Comparison of ENCODE assay signal across 8 cellular contexts in the genomic region with DNA sequence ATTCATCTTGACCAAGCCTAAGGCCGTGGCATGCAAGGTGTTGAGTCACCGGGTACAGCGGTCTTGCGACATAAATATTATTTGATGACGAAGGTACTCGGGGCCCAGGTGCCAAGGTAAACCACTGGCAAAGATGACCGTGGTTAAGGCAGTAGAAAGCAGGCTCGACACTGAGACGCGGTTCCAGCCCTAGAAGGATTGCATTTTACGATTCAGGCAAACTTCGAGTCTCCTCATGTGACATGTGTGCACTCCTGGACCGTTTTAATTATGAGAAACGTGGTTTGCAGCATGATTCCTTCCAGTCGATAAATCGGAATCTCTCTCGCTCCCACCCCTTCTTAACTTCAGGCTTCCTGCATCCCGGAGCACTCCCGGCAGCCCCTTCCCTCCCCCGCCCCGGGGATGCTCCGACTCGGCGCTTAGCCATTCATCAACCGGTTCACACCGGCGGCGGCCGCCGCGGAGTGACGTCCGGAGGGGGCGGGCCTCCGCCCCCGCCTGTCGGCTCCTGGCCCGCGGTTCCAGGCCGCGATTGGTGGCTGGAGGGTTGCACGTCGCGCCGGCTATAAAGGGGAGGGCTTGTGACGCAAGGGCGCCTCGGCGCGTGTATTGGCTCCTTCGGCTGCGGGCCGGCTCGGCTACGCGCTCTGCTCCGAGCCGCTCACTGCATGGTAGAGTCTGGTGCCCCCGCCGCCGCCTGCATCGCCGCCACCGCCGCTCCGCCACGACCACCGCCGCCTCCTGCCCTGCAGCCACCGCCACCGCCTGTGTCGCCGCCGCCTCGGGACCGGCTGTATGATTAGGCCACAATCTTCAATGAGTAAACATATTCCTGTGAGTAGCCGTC. TPM values are rescaled to one million over a fixed set of nuclear protein-coding genes. Genes with fewer than 3 reads are reported as not detected.
A peak's percentile ranks its signal among the peaks of the same experiment; 100 is the strongest.
DNase-seq lines count a peak whose midpoint lies in the region; ATAC-seq and TF ChIP-seq lines count a peak whose summit lies in the region.

A gene (plus strand): TSS at position 598 of the 850 bp plus-strand sequence.
A gene (plus strand): TSS at position 598 of the 850 bp plus-strand sequence. CDS start 4,401 bp downstream, outside the sequence.

- TF ChIP-seq CTCF in AG04449 (IDR thresholded peaks at IDR 0.05; ENCODE audit: insufficient read depth, low read length, missing control alignments) (no peak), WTC11 (IDR thresholded peaks at IDR 0.05) (no peak), cardiac fibroblast (IDR thresholded peaks at IDR 0.05; ENCODE audit: low read depth, low read length) (no peak)

- CTCF ChIA-PET in AG04449 (lab: Yijun Ruan, JAX) (no interaction called here), WTC11 (lab: Charles Lee) (no interaction called here)

- ATAC-seq in GM18907 (IDR thresholded peaks at IDR 0.05; ENCODE audit: unreplicated experiment): peak; percentile 94
- ATAC-seq in HG03159 (IDR thresholded peaks at IDR 0.05; ENCODE audit: unreplicated experiment): peak; percentile 92
- ATAC-seq in WTC11: peak; percentile 93

- H3K27ac Mint-ChIP-seq in WTC11 (peak within 1 kb of the TSS; percentile 97), immature natural killer cell (peak within 1 kb of the TSS; percentile 92 to 98 (median 97))

- H3K4me1 Mint-ChIP-seq in WTC11 (peaks cover 30% of the 10 kb centered on the region), immature natural killer cell (peaks cover 30 to 37% of the 10 kb centered on the region in 2 donors)

- peak; percentile 81 for DNase-seq in AG04449 (ENCODE audit: low read depth, low spot score)
- peak; percentile 87 for DNase-seq in NCI-H2227 treated with DMSO at 0.1 percent for 48 hours (lab: John Stamatoyannopoulos, UW)
- DNase-seq in WTC11 (ENCODE audit: low spot score): peak; percentile 97
- DNase-seq in cardiac fibroblast (ENCODE audit: low read depth in 2 of 2): peak; percentile 97 to 99
- DNase-seq in immature natural killer cell: peak; percentile 96 to 97 (median 97)
- DNase-seq in smooth muscle cell of the brain vasculature (ENCODE audit: low read depth, low spot score): peak; percentile 94

- H3K4me3 ChIP-seq in AG04449 (ENCODE audit: low read depth, low read length): peak within 1 kb of the TSS; percentile 81
- H3K4me3 ChIP-seq in cardiac fibroblast (replicated peaks in 1 of 2; ENCODE audit: low read depth in 2 of 2, low read length in 2 of 2): peak within 1 kb of the TSS; percentile 89 to 96

- H3K27me3 Mint-ChIP-seq in WTC11 (ENCODE audit: low read depth) (peaks cover 27% of the 10 kb centered on the region), immature natural killer cell (ENCODE audit: low read depth in 3 of 3) (peaks cover 12 to 20% (median 20%) of the 10 kb centered on the region in 3 donors)

- POLR2A ChIA-PET in AG04449 (lab: Yijun Ruan, JAX) (no interaction called here), WTC11 (lab: Charles Lee) (no interaction called here)

- H3K4me3 Mint-ChIP-seq in WTC11: peak within 1 kb of the TSS; percentile 94
- H3K4me3 Mint-ChIP-seq in immature natural killer cell: peak within 1 kb of the TSS; percentile 77 to 95 (median 93)

- H3K9me3 Mint-ChIP-seq in WTC11: peaks cover 12% of the 10 kb centered on the region
- no peaks in the 10 kb centered on the region for H3K9me3 Mint-ChIP-seq in immature natural killer cell

- H3K36me3 Mint-ChIP-seq in WTC11 (peaks cover 29% of the 10 kb centered on the region), immature natural killer cell (peaks cover 0 to 9% (median 6%) of the 10 kb centered on the region in 3 donors)

TF ChIP-seq in WTC11, 78 proteins besides CTCF, POLR2A, EP300 and RAD21 (continues in another document):
- peak; percentile 74 for TF ChIP-seq FOXK1 (CRISPR knock-in tag; IDR thresholded peaks at IDR 0.05)
- TF ChIP-seq, protein P1, sequence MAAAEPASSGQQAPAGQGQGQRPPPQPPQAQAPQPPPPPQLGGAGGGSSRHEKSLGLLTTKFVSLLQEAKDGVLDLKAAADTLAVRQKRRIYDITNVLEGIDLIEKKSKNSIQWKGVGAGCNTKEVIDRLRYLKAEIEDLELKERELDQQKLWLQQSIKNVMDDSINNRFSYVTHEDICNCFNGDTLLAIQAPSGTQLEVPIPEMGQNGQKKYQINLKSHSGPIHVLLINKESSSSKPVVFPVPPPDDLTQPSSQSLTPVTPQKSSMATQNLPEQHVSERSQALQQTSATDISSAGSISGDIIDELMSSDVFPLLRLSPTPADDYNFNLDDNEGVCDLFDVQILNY (CRISPR knock-in tag; IDR thresholded peaks at IDR 0.05): 0 out of 2 replicates have a peak, but pooled peaks have one; percentile 43
- peak; percentile 65 for TF ChIP-seq FOXP1 (CRISPR knock-in tag; IDR thresholded peaks at IDR 0.05; ENCODE audit: borderline replicate concordance)
- TF ChIP-seq, protein P2, sequence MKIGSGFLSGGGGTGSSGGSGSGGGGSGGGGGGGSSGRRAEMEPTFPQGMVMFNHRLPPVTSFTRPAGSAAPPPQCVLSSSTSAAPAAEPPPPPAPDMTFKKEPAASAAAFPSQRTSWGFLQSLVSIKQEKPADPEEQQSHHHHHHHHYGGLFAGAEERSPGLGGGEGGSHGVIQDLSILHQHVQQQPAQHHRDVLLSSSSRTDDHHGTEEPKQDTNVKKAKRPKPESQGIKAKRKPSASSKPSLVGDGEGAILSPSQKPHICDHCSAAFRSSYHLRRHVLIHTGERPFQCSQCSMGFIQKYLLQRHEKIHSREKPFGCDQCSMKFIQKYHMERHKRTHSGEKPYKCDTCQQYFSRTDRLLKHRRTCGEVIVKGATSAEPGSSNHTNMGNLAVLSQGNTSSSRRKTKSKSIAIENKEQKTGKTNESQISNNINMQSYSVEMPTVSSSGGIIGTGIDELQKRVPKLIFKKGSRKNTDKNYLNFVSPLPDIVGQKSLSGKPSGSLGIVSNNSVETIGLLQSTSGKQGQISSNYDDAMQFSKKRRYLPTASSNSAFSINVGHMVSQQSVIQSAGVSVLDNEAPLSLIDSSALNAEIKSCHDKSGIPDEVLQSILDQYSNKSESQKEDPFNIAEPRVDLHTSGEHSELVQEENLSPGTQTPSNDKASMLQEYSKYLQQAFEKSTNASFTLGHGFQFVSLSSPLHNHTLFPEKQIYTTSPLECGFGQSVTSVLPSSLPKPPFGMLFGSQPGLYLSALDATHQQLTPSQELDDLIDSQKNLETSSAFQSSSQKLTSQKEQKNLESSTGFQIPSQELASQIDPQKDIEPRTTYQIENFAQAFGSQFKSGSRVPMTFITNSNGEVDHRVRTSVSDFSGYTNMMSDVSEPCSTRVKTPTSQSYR (CRISPR knock-in tag; IDR thresholded peaks at IDR 0.05): no peak
- no peak for TF ChIP-seq ELF4 (CRISPR knock-in tag; IDR thresholded peaks at IDR 0.05; ENCODE audit: low read depth)
- TF ChIP-seq, protein P3, sequence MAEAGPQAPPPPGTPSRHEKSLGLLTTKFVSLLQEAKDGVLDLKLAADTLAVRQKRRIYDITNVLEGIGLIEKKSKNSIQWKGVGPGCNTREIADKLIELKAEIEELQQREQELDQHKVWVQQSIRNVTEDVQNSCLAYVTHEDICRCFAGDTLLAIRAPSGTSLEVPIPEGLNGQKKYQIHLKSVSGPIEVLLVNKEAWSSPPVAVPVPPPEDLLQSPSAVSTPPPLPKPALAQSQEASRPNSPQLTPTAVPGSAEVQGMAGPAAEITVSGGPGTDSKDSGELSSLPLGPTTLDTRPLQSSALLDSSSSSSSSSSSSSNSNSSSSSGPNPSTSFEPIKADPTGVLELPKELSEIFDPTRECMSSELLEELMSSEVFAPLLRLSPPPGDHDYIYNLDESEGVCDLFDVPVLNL (CRISPR knock-in tag; IDR thresholded peaks at IDR 0.05; ENCODE audit: borderline replicate concordance, low read depth): peak; percentile 61
- TF ChIP-seq SMAD4 (CRISPR knock-in tag; IDR thresholded peaks at IDR 0.05): no peak
- 0 out of 2 replicates have a peak, but pooled peaks have one; percentile 66 for TF ChIP-seq KAT7 (CRISPR knock-in tag; IDR thresholded peaks at IDR 0.05; ENCODE audit: borderline replicate concordance)
- TF ChIP-seq, protein P4, sequence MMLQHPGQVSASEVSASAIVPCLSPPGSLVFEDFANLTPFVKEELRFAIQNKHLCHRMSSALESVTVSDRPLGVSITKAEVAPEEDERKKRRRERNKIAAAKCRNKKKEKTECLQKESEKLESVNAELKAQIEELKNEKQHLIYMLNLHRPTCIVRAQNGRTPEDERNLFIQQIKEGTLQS (CRISPR knock-in tag; conservative IDR thresholded peaks at IDR 0.05): no peak
- peak; percentile 76 for TF ChIP-seq GABPB1 (CRISPR knock-in tag; IDR thresholded peaks at IDR 0.05)
- no peak for TF ChIP-seq MXD4 (CRISPR knock-in tag; IDR thresholded peaks at IDR 0.05; ENCODE audit: borderline replicate concordance)
- TF ChIP-seq, protein P5, sequence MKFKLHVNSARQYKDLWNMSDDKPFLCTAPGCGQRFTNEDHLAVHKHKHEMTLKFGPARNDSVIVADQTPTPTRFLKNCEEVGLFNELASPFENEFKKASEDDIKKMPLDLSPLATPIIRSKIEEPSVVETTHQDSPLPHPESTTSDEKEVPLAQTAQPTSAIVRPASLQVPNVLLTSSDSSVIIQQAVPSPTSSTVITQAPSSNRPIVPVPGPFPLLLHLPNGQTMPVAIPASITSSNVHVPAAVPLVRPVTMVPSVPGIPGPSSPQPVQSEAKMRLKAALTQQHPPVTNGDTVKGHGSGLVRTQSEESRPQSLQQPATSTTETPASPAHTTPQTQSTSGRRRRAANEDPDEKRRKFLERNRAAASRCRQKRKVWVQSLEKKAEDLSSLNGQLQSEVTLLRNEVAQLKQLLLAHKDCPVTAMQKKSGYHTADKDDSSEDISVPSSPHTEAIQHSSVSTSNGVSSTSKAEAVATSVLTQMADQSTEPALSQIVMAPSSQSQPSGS (CRISPR knock-in tag; IDR thresholded peaks at IDR 0.05; ENCODE audit: borderline replicate concordance, low read depth): no peak
- TF ChIP-seq MYBL2 (CRISPR knock-in tag; IDR thresholded peaks at IDR 0.05): peak; percentile 84; the same call in 1 of the 2 replicates
- TF ChIP-seq NFE2L1 (CRISPR knock-in tag; IDR thresholded peaks at IDR 0.05): peak; percentile 86
- TF ChIP-seq, protein P6, sequence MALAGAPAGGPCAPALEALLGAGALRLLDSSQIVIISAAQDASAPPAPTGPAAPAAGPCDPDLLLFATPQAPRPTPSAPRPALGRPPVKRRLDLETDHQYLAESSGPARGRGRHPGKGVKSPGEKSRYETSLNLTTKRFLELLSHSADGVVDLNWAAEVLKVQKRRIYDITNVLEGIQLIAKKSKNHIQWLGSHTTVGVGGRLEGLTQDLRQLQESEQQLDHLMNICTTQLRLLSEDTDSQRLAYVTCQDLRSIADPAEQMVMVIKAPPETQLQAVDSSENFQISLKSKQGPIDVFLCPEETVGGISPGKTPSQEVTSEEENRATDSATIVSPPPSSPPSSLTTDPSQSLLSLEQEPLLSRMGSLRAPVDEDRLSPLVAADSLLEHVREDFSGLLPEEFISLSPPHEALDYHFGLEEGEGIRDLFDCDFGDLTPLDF (CRISPR knock-in tag; IDR thresholded peaks at IDR 0.05): no peak

RNA-seq across cellular contexts. Expression of the second gene that starts in this region (rescaled TPM):
- total RNA-seq in WTC11 (2021): 51.4 to 56.9 TPM (median 55.0 TPM) in 3 replicates
- 10 to 100 TPM; 56.5 to 88.9 (median 60.6) TPM for polyA plus RNA-seq in immature natural killer cell

Comparison
In these comparisons a context has a peak if more than half of its experiments do, and no peak if none do; other contexts are left out.
1. Peak in every context shown above with its lines: DNase-seq, ATAC-seq and H3K4me3 ChIP-seq.